In genomic region chr11:76626921-76627391, GRCh38 we compare ENCODE assay signal across 8 cellular contexts. TPM values are rescaled to one million over a fixed set of nuclear protein-coding genes. Genes with fewer than 3 reads are reported as not detected.
DNase-seq lines count a peak whose midpoint lies in the region; ATAC-seq and TF ChIP-seq lines count a peak whose summit lies in the region.

No MANE protein-coding gene starts in this region.

- H3K27ac Mint-ChIP-seq in effector memory CD8-positive, alpha-beta T cell = peak overlapping the region in 1 of 2 donors; percentile 55
- H3K27ac Mint-ChIP-seq in mesothelial cell of epicardium = no peak overlapping the region

- no peaks in the 10 kb centered on the region for H3K36me3 Mint-ChIP-seq in effector memory CD8-positive, alpha-beta T cell (ENCODE audit: insufficient read depth)
- H3K36me3 Mint-ChIP-seq in mesothelial cell of epicardium = no peaks in the 10 kb centered on the region

- no peak overlapping the region for H3K4me3 Mint-ChIP-seq in effector memory CD8-positive, alpha-beta T cell
- H3K4me3 Mint-ChIP-seq in mesothelial cell of epicardium = no peak overlapping the region

- H3K9me3 ChIP-seq in Peyer's patch = peaks cover 0 to 6% (median 0%) of the 10 kb centered on the region in 4 donors

- H3K27me3 ChIP-seq in Peyer's patch = no peaks in the 10 kb centered on the region

- no peaks in the 10 kb centered on the region for H3K36me3 ChIP-seq in Peyer's patch

- DNase-seq in activated gamma-delta T cell treated with Interleukin-2 at 50 U/mL for 16 hours = peak; percentile 28
- no peak for DNase-seq in activated gamma-delta T cell (lab: John Stamatoyannopoulos, UW)
- peak; percentile 30 to 80 (median 69) for DNase-seq in Peyer's patch
- peak; percentile 8 to 23 (median 13) for DNase-seq in effector memory CD8-positive, alpha-beta T cell
- DNase-seq in mesothelial cell of epicardium (ENCODE audit: low spot score in 2 of 2, unreplicated experiment in 2 of 2) = no peak
- no peak for DNase-seq in NCI-H1436 (lab: John Stamatoyannopoulos, UW)
- no peak for DNase-seq in inferior parietal cortex (ENCODE audit: extremely low spot score)

- peaks cover 0 to 10% (median 8%) of the 10 kb centered on the region in 4 donors for H3K4me1 ChIP-seq in Peyer's patch

- H3K9me3 Mint-ChIP-seq in effector memory CD8-positive, alpha-beta T cell = peaks cover 2 to 9% of the 10 kb centered on the region in 2 donors
- peaks cover 10% of the 10 kb centered on the region for H3K9me3 Mint-ChIP-seq in mesothelial cell of epicardium

- ATAC-seq in HG02938 (IDR thresholded peaks at IDR 0.05; ENCODE audit: unreplicated experiment) = peak; percentile 60
- ATAC-seq in effector memory CD8-positive, alpha-beta T cell (replicated peaks) = peak; percentile 73

- H3K27me3 Mint-ChIP-seq in effector memory CD8-positive, alpha-beta T cell = peaks cover 0 to 36% of the 10 kb centered on the region in 2 donors
- H3K27me3 Mint-ChIP-seq in mesothelial cell of epicardium (ENCODE audit: low read depth) = no peaks in the 10 kb centered on the region

- H3K4me3 ChIP-seq in Peyer's patch = no peak overlapping the region

- no peak for TF ChIP-seq POLR2A in Peyer's patch (IDR thresholded peaks at IDR 0.05)

- peaks cover 14 to 32% of the 10 kb centered on the region in 2 donors for H3K4me1 Mint-ChIP-seq in effector memory CD8-positive, alpha-beta T cell (ENCODE audit: low read depth in 2 of 2)
- peaks cover 31% of the 10 kb centered on the region for H3K4me1 Mint-ChIP-seq in mesothelial cell of epicardium

- TF ChIP-seq CTCF in Peyer's patch (IDR thresholded peaks at IDR 0.05) (no peak), mesothelial cell of epicardium (IDR thresholded peaks at IDR 0.05; ENCODE audit: unreplicated experiment) (no peak)

- no peak overlapping the region for H3K27ac ChIP-seq in Peyer's patch

RNA-seq across cellular contexts. Expression of gene LRRC32, which starts 43.6 kb away (rescaled TPM):
- total RNA-seq in Peyer's patch (10 to 100 TPM in 3 of 4 donors, 1 to 10 TPM in 1; 4.0 to 36.7 (median 23.0) TPM), mesothelial cell of epicardium (37.9 to 44.4 TPM (median 43.2 TPM) in 3 replicates)

Comparison
In these comparisons a context has a peak if more than half of its experiments do, and no peak if none do; other contexts are left out.
1. DNase-seq: peak in activated gamma-delta T cell treated with Interleukin-2 at 50 U/mL for 16 hours (single experiment), Peyer's patch (3 of 3) and effector memory CD8-positive, alpha-beta T cell (3 of 3); none in activated gamma-delta T cell (single experiment), mesothelial cell of epicardium (0 of 2), NCI-H1436 (single experiment) and inferior parietal cortex (single experiment).